ENCODE assay signal across 16 cellular contexts in genomic region chr7:2637066-2637471, GRCh38. TPM values are rescaled to one million over a fixed set of nuclear protein-coding genes. Genes with fewer than 3 reads are reported as not detected.
DNase-seq lines count a peak whose midpoint lies in the region; ATAC-seq, FAIRE-seq and TF ChIP-seq lines count a peak whose summit lies in the region.
"Had no signal": no experiment of that assay in that cellular context is flagged by ENCODE, and none has a peak within 500 bp of the region (broad histone marks: within the 10 kb centered on the region; RNA-seq: fewer than 3 reads in every experiment).

No MANE protein-coding gene starts in this region.

- no peaks in the 10 kb centered on the region for H4K20me1 ChIP-seq in GM12878 (ENCODE audit: control insufficient read depth, insufficient read depth)

- peaks cover 27% of the 10 kb centered on the region for H3K79me2 ChIP-seq in GM12878 (ENCODE audit: control insufficient read depth, insufficient read depth, low read length)

- H3K4me3 ChIP-seq in HUES64 (ENCODE audit: low read length) (no peak overlapping the region), GM12878 (0 out of 2 replicates have a peak overlapping the region, but pooled peaks have one; percentile 0), right lobe of liver (no peak overlapping the region)
- H3K4me3 ChIP-seq: breast epithelium, MG63 had no signal

- peak overlapping the region; percentile 71 for H3K4me2 ChIP-seq in GM12878 (ENCODE audit: control insufficient read depth, insufficient read depth)

- H2AFZ ChIP-seq in GM12878 (ENCODE audit: control insufficient read depth, low read depth, low read length): no peak overlapping the region

- H3K27me3 Mint-ChIP-seq in stimulated activated naive B cell treated with anti-CD40 and anti-IgM and Interleukin-4, amounts not matched to agents 10 μg/mL and 1 μg/mL and 100 μg/mL, for 72 hours: no peaks in the 10 kb centered on the region

- ATAC-seq in GM12878 (no peak), right lobe of liver (no peak), HG03342 (IDR thresholded peaks at IDR 0.05; ENCODE audit: unreplicated experiment) (no peak)
- ATAC-seq in stimulated activated naive B cell treated with anti-CD40 and anti-IgM and Interleukin-4, amounts not matched to agents 10 μg/mL and 1 μg/mL and 100 μg/mL, for 72 hours (replicated peaks): no peak
- ATAC-seq in activated CD4-positive, CD25-positive, alpha-beta regulatory T cell treated with anti-CD3 and anti-CD28 coated beads, Interleukin-2, amount 50 U/mL, for 24 hours: no peak
- ATAC-seq: foreskin keratinocyte had no signal

- intact Hi-C loops in GM12878 (cut with micrococcal nuclease; ENCODE audit: unreplicated experiment) (no loop called here), right lobe of liver (cut with DNase I) (no loop called here)

- no peak for TF ChIP-seq EP300 in GM12878 (IDR thresholded peaks at IDR 0.05; ENCODE audit: borderline replicate concordance in 1 of 2, control insufficient read depth in 1 of 2, low read depth in 2 of 2, low read length in 2 of 2)

- in situ Hi-C loops in GM12878 (cut with MboI): no loop called here

- H3K4me1 Mint-ChIP-seq in stimulated activated naive B cell treated with anti-CD40 and anti-IgM and Interleukin-4, amounts not matched to agents 10 μg/mL and 1 μg/mL and 100 μg/mL, for 72 hours: peaks cover 52 to 95% of the 10 kb centered on the region in 2 donors

- no peaks in the 10 kb centered on the region for H3K9me3 Mint-ChIP-seq in stimulated activated naive B cell treated with anti-CD40 and anti-IgM and Interleukin-4, amounts not matched to agents 10 μg/mL and 1 μg/mL and 100 μg/mL, for 72 hours
- H3K9me3 Mint-ChIP-seq: endodermal cell had no signal

- RAD21 ChIA-PET in GM12878 (lab: Charles Lee; ENCODE audit: unreplicated experiment): interaction anchor here (1.1 kb wide), 1 partner anchor 9 kb away, joined by 3 read pairs; no protein-coding TSS in a partner anchor

- TF ChIP-seq CTCF in GM12878 (IDR thresholded peaks at IDR 0.05 in 2 of 3, conservative IDR thresholded peaks at IDR 0.05 in 1 of 3; ENCODE audit: control insufficient read depth in 2 of 3, extremely low read depth in 1 of 3, insufficient read depth in 1 of 3, low read depth in 3 of 3, low read length in 3 of 3) (no peak), right lobe of liver (IDR thresholded peaks at IDR 0.05) (peak in 1 of 4 donors; percentile 10)

- BruUV-seq in GM12878 (replicated peaks; lab: Mats Ljungman, UMichigan): no TSS peak

- H3K36me3 Mint-ChIP-seq in stimulated activated naive B cell treated with anti-CD40 and anti-IgM and Interleukin-4, amounts not matched to agents 10 μg/mL and 1 μg/mL and 100 μg/mL, for 72 hours: peaks cover 17 to 34% of the 10 kb centered on the region in 2 donors

- H3K36me3 ChIP-seq in HUES64 (ENCODE audit: insufficient read depth, low read length) (no peaks in the 10 kb centered on the region; the same call in 1 of the 2 replicates), GM12878 (ENCODE audit: control insufficient read depth in 2 of 2, insufficient read depth in 2 of 2, low read length in 1 of 2) (no peaks in the 10 kb centered on the region; a peak in 2 of 4 replicates), right lobe of liver (no peaks in the 10 kb centered on the region)
- H3K36me3 ChIP-seq: breast epithelium, thoracic aorta had no signal

- CTCF ChIA-PET in GM12878 (lab: Yijun Ruan, JAX): interaction anchor here (2.2 kb wide), 1 partner anchor 73 kb away, joined by 9 read pairs; no protein-coding TSS in a partner anchor

- DNase-seq in GM12878 (ENCODE audit: low read depth, low spot score) (no peak), right lobe of liver (no peak)
- DNase-seq in stimulated activated naive B cell treated with anti-CD40 and anti-IgM and Interleukin-4, amounts not matched to agents 10 μg/mL and 1 μg/mL and 100 μg/mL, for 72 hours: no peak
- DNase-seq in activated CD8-positive, alpha-beta memory T cell treated with anti-CD3 and anti-CD28 coated beads, Interleukin-2, amount 50 U/mL, for 4 hours: no peak
- no peak for DNase-seq in activated CD8-positive, alpha-beta memory T cell treated with anti-CD3 and anti-CD28 coated beads for 24 hours
- DNase-seq: DMS 273 treated with DMSO at 0.1 percent for 48 hours, endodermal cell, foreskin keratinocyte, MG63, NCI-H187, NCI-H510A treated with DMSO at 0.1 percent for 48 hours had no signal

- no peak for TF ChIP-seq RAD21 in GM12878 (IDR thresholded peaks at IDR 0.05; ENCODE audit: insufficient read depth, low read depth, low read length)

- peak overlapping the region; percentile 94 for H3K27ac Mint-ChIP-seq in stimulated activated naive B cell treated with anti-CD40 and anti-IgM and Interleukin-4, amounts not matched to agents 10 μg/mL and 1 μg/mL and 100 μg/mL, for 72 hours

- H3K4me1 ChIP-seq in HUES64 (ENCODE audit: insufficient read depth, low read length) (peaks cover 19% of the 10 kb centered on the region), GM12878 (ENCODE audit: control insufficient read depth, insufficient read depth, low read length) (peaks cover 31% of the 10 kb centered on the region), right lobe of liver (peaks cover 0 to 79% (median 46%) of the 10 kb centered on the region in 4 donors)

- POLR2A ChIA-PET in GM12878 (lab: Charles Lee): interaction anchor here (0.8 to 1.3 kb wide), 3 partner anchors 72 to 455 kb away, joined by 3 to 5 read pairs (median 4); no protein-coding TSS in a partner anchor

- 94% methylated on average over 17 of the region's 17 CpGs for WGBS in HUES64
- WGBS in GM12878 (ENCODE audit: insufficient coverage, insufficient replicate concordance, low lambda C conversion rate, missing lambda C conversion rate): 74% methylated on average over 17 of the region's 17 CpGs
- WGBS in right lobe of liver (ENCODE audit: insufficient coverage, low coverage, low lambda C conversion rate, missing lambda C conversion rate): no CpG with 5 or more reads among the region's 17 CpGs

- H3K9ac ChIP-seq in HUES64 (ENCODE audit: low read depth, low read length) (no peak overlapping the region), GM12878 (ENCODE audit: control insufficient read depth, insufficient read depth, low read length) (no peak overlapping the region)

- TF ChIP-seq POLR2A in GM12878 (IDR thresholded peaks at IDR 0.05; ENCODE audit: low read depth, low read length) (no peak), right lobe of liver (IDR thresholded peaks at IDR 0.05) (no peak)

- no peaks in the 10 kb centered on the region for H3K9me3 ChIP-seq in HUES64 (ENCODE audit: insufficient read depth, low read depth, low read length)
- H3K9me3 ChIP-seq in GM12878 (replicated peaks; ENCODE audit: control insufficient read depth, insufficient read depth, low read length): no peaks in the 10 kb centered on the region
- H3K9me3 ChIP-seq in right lobe of liver: no peaks in the 10 kb centered on the region
- H3K9me3 ChIP-seq: breast epithelium, MG63, thoracic aorta had no signal

- H3K27me3 ChIP-seq in HUES64 (ENCODE audit: insufficient read depth, low read length) (no peaks in the 10 kb centered on the region), GM12878 (replicated peaks in 1 of 2; ENCODE audit: control insufficient read depth in 2 of 2, insufficient read depth in 2 of 2, low read length in 1 of 2) (no peaks in the 10 kb centered on the region), right lobe of liver (no peaks in the 10 kb centered on the region)
- H3K27me3 ChIP-seq: breast epithelium, foreskin keratinocyte, MG63 had no signal

- FAIRE-seq in GM12878 (lab: Jason Lieb, UNC): no peak

- SMC1A ChIA-PET in GM12878 (lab: Charles Lee; ENCODE audit: uncharacterized antibody, unreplicated experiment): interaction anchor here (1.2 kb wide), 1 partner anchor 28 kb away, joined by 3 read pairs; no protein-coding TSS in a partner anchor

- H3K27ac ChIP-seq in HUES64 (ENCODE audit: low read depth, low read length) (peak overlapping the region; percentile 25; the same call in 1 of the 2 replicates), GM12878 (ENCODE audit: control insufficient read depth, insufficient read depth) (no peak overlapping the region), right lobe of liver (peak overlapping the region; percentile 64 to 92 (median 81))
- H3K27ac ChIP-seq: foreskin keratinocyte had no signal

- H3K4me3 Mint-ChIP-seq in stimulated activated naive B cell treated with anti-CD40 and anti-IgM and Interleukin-4, amounts not matched to agents 10 μg/mL and 1 μg/mL and 100 μg/mL, for 72 hours: peak overlapping the region; percentile 78 to 79
- H3K4me3 Mint-ChIP-seq: endodermal cell had no signal

RNA-seq across cellular contexts. Expression of gene TTYH3, which starts 5.3 kb away (rescaled TPM):
- 83.8 TPM for polyA plus RNA-seq in HUES64 (2013, experiment 1 of 2)
- 102 TPM for polyA plus RNA-seq in HUES64 (2013, experiment 2 of 2)
- 56.1 and 58.5 TPM in 2 replicates for total RNA-seq in GM12878 (2013; cell fraction: nucleolus; rRNA removed)
- total RNA-seq in GM12878 (2014; rRNA removed): 10.2 and 10.8 TPM in 2 replicates
- total RNA-seq in GM12878 (2014; rRNA removed; fragmentation: Illumina TruSeq; extraction: Trizol): 5.0 and 5.2 TPM in 2 replicates
- total RNA-seq in GM12878 (2021): 67.2 and 71.4 TPM in 2 replicates
- 5.5 TPM for polyA plus RNA-seq in GM12878 (2011; ENCODE audit: low read depth)
- 3.9 and 9.9 TPM in 2 replicates for polyA plus RNA-seq in GM12878 (2011; rRNA removed)
- 14.4 and 19.9 TPM in 2 replicates for polyA plus RNA-seq in GM12878 (2011; cell fraction: cytosol; rRNA removed)
- 66.5 and 82.0 TPM in 2 replicates for polyA plus RNA-seq in GM12878 (2011; cell fraction: nucleus; rRNA removed)
- 23.5 and 23.7 TPM in 2 replicates for polyA plus RNA-seq in GM12878 (2012)
- polyA plus RNA-seq in GM12878 (2014; fragmentation: Illumina TruSeq; extraction: Trizol): 3.0 and 10.1 TPM in 2 replicates
- under 1 TPM; 0.79 to 0.95 TPM for polyA plus RNA-seq in GM12878 (2014; fragmentation: Nextera tagmentation; extraction: Ambion mirVana)
- polyA plus RNA-seq in GM12878 (2014; rRNA removed): 33.1 and 44.3 TPM in 2 replicates
- polyA plus RNA-seq in GM12878 (2016; fragmentation: Nextera tagmentation; extraction: Ambion mirVana): 10 to 100 TPM; 11.2 to 25.1 TPM
- polyA minus RNA-seq in GM12878 (2011; rRNA and poly(A)+ RNA removed): 11.3 and 25.5 TPM in 2 replicates
- 24.1 and 26.2 TPM in 2 replicates for polyA minus RNA-seq in GM12878 (2011; cell fraction: cytosol; rRNA and poly(A)+ RNA removed)
- polyA minus RNA-seq in GM12878 (2011; cell fraction: nucleus; rRNA and poly(A)+ RNA removed): 14.9 and 31.8 TPM in 2 replicates
- 10 to 100 TPM; 10.3 to 59.3 (median 37.6) TPM for total RNA-seq in right lobe of liver

RNA-seq across cellular contexts. Expression of gene AMZ1, which starts 50.9 kb away (rescaled TPM):
- 0.10 TPM for polyA plus RNA-seq in HUES64 (2013, experiment 1 of 2)
- 0.13 TPM for polyA plus RNA-seq in HUES64 (2013, experiment 2 of 2)
- 5.4 and 6.5 TPM in 2 replicates for total RNA-seq in GM12878 (2013; cell fraction: nucleolus; rRNA removed)
- total RNA-seq in GM12878 (2014; rRNA removed) (0.62 and 1.1 TPM in 2 replicates), GM12878 (2014; rRNA removed; fragmentation: Illumina TruSeq; extraction: Trizol) (0.60 and 0.67 TPM in 2 replicates), GM12878 (2021) (1.2 and 1.4 TPM in 2 replicates), right lobe of liver (1 to 10 TPM in 4 of 6 experiments, under 1 TPM in 1, not detected in 1; 0.42 to 5.8 (median 1.4) TPM)
- polyA plus RNA-seq in GM12878 (2011; ENCODE audit: low read depth): 0.16 TPM
- polyA plus RNA-seq in GM12878 (2011; rRNA removed) (0.95 TPM in 2 replicates), GM12878 (2014; fragmentation: Illumina TruSeq; extraction: Trizol) (0.33 and 0.59 TPM in 2 replicates), GM12878 (2014; fragmentation: Nextera tagmentation; extraction: Ambion mirVana) (under 1 TPM; 0.02 to 0.11 TPM), GM12878 (2014; rRNA removed) (0.72 and 0.77 TPM in 2 replicates), GM12878 (2016; fragmentation: Nextera tagmentation; extraction: Ambion mirVana) (1 to 10 TPM; 1.5 to 2.0 TPM)
- polyA plus RNA-seq in GM12878 (2011; cell fraction: cytosol; rRNA removed): 1.1 and 1.5 TPM in 2 replicates
- polyA plus RNA-seq in GM12878 (2011; cell fraction: nucleus; rRNA removed): 3.1 and 4.2 TPM in 2 replicates
- 0.30 and 0.52 TPM in 2 replicates for polyA plus RNA-seq in GM12878 (2012)
- 2.6 and 4.7 TPM in 2 replicates for polyA minus RNA-seq in GM12878 (2011; rRNA and poly(A)+ RNA removed)
- 0.67 and 1.5 TPM in 2 replicates for polyA minus RNA-seq in GM12878 (2011; cell fraction: cytosol; rRNA and poly(A)+ RNA removed)
- 2.2 and 5.6 TPM in 2 replicates for polyA minus RNA-seq in GM12878 (2011; cell fraction: nucleus; rRNA and poly(A)+ RNA removed)
- total RNA-seq: foreskin keratinocyte had no signal
- polyA plus RNA-seq: foreskin keratinocyte had no signal
